ENCODE assay signal across 3 cellular contexts in genomic region chr6:150179907-150180412, GRCh38. TPM values are rescaled to one million over a fixed set of nuclear protein-coding genes. Genes with fewer than 3 reads are reported as not detected.
"Had no signal": no experiment of that assay in that cellular context is flagged by ENCODE, and none has a peak within 500 bp of the region (broad histone marks: within the 10 kb centered on the region; RNA-seq: fewer than 3 reads in every experiment).

No MANE protein-coding gene starts in this region.

RNA-seq across cellular contexts. Expression of gene PPP1R14C, which starts 37.1 kb away (rescaled TPM):
- total RNA-seq: LHCN-M2, SJSA1 had no signal
- polyA plus RNA-seq: IgD-negative memory B cell had no signal
